10 cellular contexts compared by ENCODE assay signal in the genomic region with DNA sequence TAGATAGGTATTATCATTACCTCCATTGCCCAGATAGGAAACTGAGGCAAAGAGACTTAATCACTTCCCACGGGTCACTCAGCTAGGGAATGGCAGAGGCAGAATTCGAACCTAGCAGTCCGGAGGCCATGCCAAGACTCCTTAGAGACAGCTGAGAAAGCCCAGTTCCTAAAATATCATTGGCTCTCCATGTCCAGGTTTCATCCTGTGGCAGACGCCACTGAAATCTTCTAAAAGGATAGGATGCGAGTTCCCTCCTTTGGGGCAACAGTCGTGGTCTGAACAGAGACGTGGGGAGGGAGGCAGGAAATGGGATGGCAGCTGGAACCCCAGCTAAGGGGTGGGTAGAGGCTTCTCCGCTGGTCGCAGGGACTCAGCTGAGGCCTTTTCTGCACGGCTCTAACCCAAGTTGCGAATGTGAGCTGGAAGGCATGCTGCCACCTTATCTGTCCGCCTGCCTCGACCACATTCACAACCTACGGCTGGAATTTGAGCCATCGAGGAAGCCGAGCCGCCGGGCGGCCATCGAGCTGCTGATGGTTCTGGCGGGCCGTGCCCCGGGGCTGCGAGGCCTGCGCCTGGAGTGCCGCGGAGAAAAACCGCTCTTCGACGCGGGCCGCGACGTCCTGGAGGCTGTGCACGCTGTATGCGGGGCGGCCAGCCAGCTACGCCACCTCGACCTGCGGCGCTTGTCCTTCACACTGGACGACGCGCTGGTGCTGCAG. TPM values are rescaled to one million over a fixed set of nuclear protein-coding genes. Genes with fewer than 3 reads are reported as not detected.
A peak's percentile ranks its signal among the peaks of the same experiment; 100 is the strongest.
DNase-seq lines count a peak whose midpoint lies in the region; TF ChIP-seq lines count a peak whose summit lies in the region.
"Had no signal": no experiment of that assay in that cellular context is flagged by ENCODE, and none has a peak within 500 bp of the region (broad histone marks: within the 10 kb centered on the region; RNA-seq: fewer than 3 reads in every experiment).

No MANE protein-coding gene starts in this region.

- H3K27me3 ChIP-seq in HUES64 (ENCODE audit: insufficient read depth, low read length): peaks cover 100% of the 10 kb centered on the region
- H3K27me3 ChIP-seq: pancreas had no signal

- TF ChIP-seq CTCF in C4-2B (conservative IDR thresholded peaks at IDR 0.05) (no peak), neural crest cell (conservative IDR thresholded peaks at IDR 0.05) (no peak)

- H3K4me1 ChIP-seq in HUES64 (ENCODE audit: insufficient read depth, low read length): peaks cover 6% of the 10 kb centered on the region; the same call in 1 of the 2 replicates

- H3K27me3 Mint-ChIP-seq in neural crest cell (ENCODE audit: low read depth): peaks cover 97% of the 10 kb centered on the region

- no peak for DNase-seq in neural crest cell (ENCODE audit: low read depth, low spot score)
- no peak for DNase-seq in A172 (ENCODE audit: low spot score)
- DNase-seq in AG20443 (ENCODE audit: low spot score): no peak
- no peak for DNase-seq in amniotic stem cell (lab: John Stamatoyannopoulos, UW)
- DNase-seq in SK-N-DZ (ENCODE audit: low spot score): no peak
- DNase-seq: effector CD8-positive, alpha-beta T cell had no signal

- WGBS in HUES64: 6% methylated on average over 44 of the region's 44 CpGs

- no peaks in the 10 kb centered on the region for H3K9me3 Mint-ChIP-seq in neural crest cell

- no peaks in the 10 kb centered on the region for H3K9me3 ChIP-seq in HUES64 (ENCODE audit: insufficient read depth, low read depth, low read length)
- H3K9me3 ChIP-seq: pancreas had no signal

- no peaks in the 10 kb centered on the region for H3K36me3 Mint-ChIP-seq in neural crest cell (ENCODE audit: low read depth)

- H3K27ac ChIP-seq in C4-2B: peak overlapping the region; percentile 90
- no peak overlapping the region for H3K27ac ChIP-seq in HUES64 (ENCODE audit: low read depth, low read length)
- peak overlapping the region; percentile 83 for H3K27ac ChIP-seq in cingulate gyrus (ENCODE audit: low read depth, low read length)
- H3K27ac ChIP-seq: pancreas had no signal

- H3K4me1 Mint-ChIP-seq in neural crest cell: peaks cover 15% of the 10 kb centered on the region

- no peaks in the 10 kb centered on the region for H3K36me3 ChIP-seq in HUES64 (ENCODE audit: insufficient read depth, low read length)
- H3K36me3 ChIP-seq: pancreas had no signal

- no peak overlapping the region for H3K9ac ChIP-seq in HUES64 (ENCODE audit: low read depth, low read length)

- peak overlapping the region; percentile 44 for H3K4me3 ChIP-seq in HUES64 (ENCODE audit: low read length)

- H3K27ac Mint-ChIP-seq in neural crest cell (ENCODE audit: unreplicated experiment): no peak overlapping the region

- peak overlapping the region; percentile 64 for H3K4me3 Mint-ChIP-seq in neural crest cell

RNA-seq across cellular contexts. Expression of a gene that starts 1.9 kb away (rescaled TPM):
- polyA plus RNA-seq in HUES64 (2013, experiment 1 of 2): 0.30 TPM
- not detected for polyA plus RNA-seq in HUES64 (2013, experiment 2 of 2)
- 1.3 TPM in 1 of 2 replicates, not detected in the other for total RNA-seq in neural crest cell
- 5.8 and 10.9 TPM in 2 replicates for total RNA-seq in A172 (2014; rRNA removed; shearing (Covaris generic))
- polyA plus RNA-seq in SK-N-DZ (2014; cell fraction: cytosol; rRNA removed): 25.4 and 28.6 TPM in 2 replicates
- 838 and 851 TPM in 2 replicates for polyA plus RNA-seq in SK-N-DZ (2014; cell fraction: nucleus; rRNA removed)

RNA-seq across cellular contexts. Expression of a gene that starts 2.8 kb away (rescaled TPM):
- not detected for polyA plus RNA-seq in HUES64 (2013, experiment 1 of 2)
- 0.63 TPM for polyA plus RNA-seq in HUES64 (2013, experiment 2 of 2)
- total RNA-seq in neural crest cell: 0.44 TPM in 1 of 2 replicates, not detected in the other
- total RNA-seq in A172 (2014; rRNA removed; shearing (Covaris generic)): 7.3 and 9.0 TPM in 2 replicates
- 6.7 and 12.2 TPM in 2 replicates for polyA plus RNA-seq in SK-N-DZ (2014; cell fraction: cytosol; rRNA removed)
- polyA plus RNA-seq in SK-N-DZ (2014; cell fraction: nucleus; rRNA removed): 116 and 122 TPM in 2 replicates

RNA-seq across cellular contexts. Expression of a gene that starts 2.9 kb away (rescaled TPM):
- polyA plus RNA-seq in HUES64 (2013, experiment 1 of 2): 0.60 TPM
- polyA plus RNA-seq in HUES64 (2013, experiment 2 of 2): 0.57 TPM
- 0.68 and 0.70 TPM in 2 replicates for total RNA-seq in neural crest cell
- total RNA-seq in A172 (2014; rRNA removed; shearing (Covaris generic)): 28.9 and 36.1 TPM in 2 replicates
- polyA plus RNA-seq in SK-N-DZ (2014; cell fraction: cytosol; rRNA removed): 7.3 and 7.7 TPM in 2 replicates
- 12.7 and 14.7 TPM in 2 replicates for polyA plus RNA-seq in SK-N-DZ (2014; cell fraction: nucleus; rRNA removed)

RNA-seq across cellular contexts. Expression of a gene that starts 7.7 kb away (rescaled TPM):
- polyA plus RNA-seq in HUES64 (2013, experiment 1 of 2): 4.3 TPM
- polyA plus RNA-seq in HUES64 (2013, experiment 2 of 2): 5.1 TPM
- 4.5 and 5.8 TPM in 2 replicates for total RNA-seq in neural crest cell
- 11.2 and 19.6 TPM in 2 replicates for total RNA-seq in A172 (2014; rRNA removed; shearing (Covaris generic))
- 25.8 and 26.0 TPM in 2 replicates for polyA plus RNA-seq in SK-N-DZ (2014; cell fraction: cytosol; rRNA removed)
- 45.7 and 50.1 TPM in 2 replicates for polyA plus RNA-seq in SK-N-DZ (2014; cell fraction: nucleus; rRNA removed)

RNA-seq across cellular contexts. Expression of a gene that starts 11.8 kb away (rescaled TPM):
- 2.2 TPM for polyA plus RNA-seq in HUES64 (2013, experiment 1 of 2)
- 2.9 TPM for polyA plus RNA-seq in HUES64 (2013, experiment 2 of 2)
- 4.5 and 5.1 TPM in 2 replicates for total RNA-seq in neural crest cell
- total RNA-seq in A172 (2014; rRNA removed; shearing (Covaris generic)): 63.0 and 65.1 TPM in 2 replicates
- 3.3 and 3.9 TPM in 2 replicates for polyA plus RNA-seq in SK-N-DZ (2014; cell fraction: cytosol; rRNA removed)
- 2.7 and 4.0 TPM in 2 replicates for polyA plus RNA-seq in SK-N-DZ (2014; cell fraction: nucleus; rRNA removed)

Comparison
In these comparisons a context has a peak if more than half of its experiments do, and no peak if none do; other contexts are left out.
1. RNA of a gene that starts 2.9 kb away (total RNA-seq): 28.9 to 36.1 TPM in A172; 0.68 to 0.70 TPM in neural crest cell; every median in the first group is over 10 times any median in the second.